In genomic region chr5:87266914-87267573, GRCh38 we compare ENCODE assay signal across 8 cellular contexts. TPM values are rescaled to one million over a fixed set of nuclear protein-coding genes. Genes with fewer than 3 reads are reported as not detected.
DNase-seq lines count a peak whose midpoint lies in the region; ATAC-seq and TF ChIP-seq lines count a peak whose summit lies in the region.

No MANE protein-coding gene starts in this region.

- peak overlapping the region; percentile 72 for H3K27ac ChIP-seq in SJSA1
- peak overlapping the region; percentile 86 for H3K27ac ChIP-seq in psoas muscle

- DNase-seq in activated CD4-positive, CD25-positive, alpha-beta regulatory T cell treated with anti-CD3 and anti-CD28 coated beads, Interleukin-2, amount 50 U/mL, for 72 hours = no peak
- DNase-seq in SJSA1 (ENCODE audit: low read depth in 1 of 2, low spot score in 2 of 2) = no peak
- no peak for DNase-seq in fibroblast of pulmonary artery (ENCODE audit: low read depth)
- no peak for DNase-seq in psoas muscle
- no peak for DNase-seq in medulla oblongata (ENCODE audit: extremely low spot score)
- no peak for DNase-seq in AG08396 (ENCODE audit: low spot score)

- H3K4me1 ChIP-seq in SJSA1 (replicated peaks) (peaks cover 5% of the 10 kb centered on the region), psoas muscle (peaks cover 11% of the 10 kb centered on the region)

- H3K9me3 ChIP-seq in SJSA1 (replicated peaks) = no peaks in the 10 kb centered on the region
- H3K9me3 ChIP-seq in psoas muscle = no peaks in the 10 kb centered on the region

- H3K27me3 ChIP-seq in SJSA1 (replicated peaks) (no peaks in the 10 kb centered on the region), psoas muscle (ENCODE audit: insufficient read depth in 3 of 3, low read length in 2 of 3) (no peaks in the 10 kb centered on the region)

- 0 out of 2 replicates have a peak, but pooled peaks cover 4% of the 10 kb centered on the region for H3K36me3 ChIP-seq in SJSA1
- H3K36me3 ChIP-seq in psoas muscle (ENCODE audit: insufficient read depth in 1 of 2, low read depth in 1 of 2) = no peaks in the 10 kb centered on the region

- no peak for TF ChIP-seq CTCF in fibroblast of pulmonary artery (IDR thresholded peaks at IDR 0.05; ENCODE audit: low read length, missing control alignments)
- TF ChIP-seq CTCF in psoas muscle (IDR thresholded peaks at IDR 0.05) = no peak

- H3K4me3 ChIP-seq in SJSA1 (peak overlapping the region; percentile 71), fibroblast of pulmonary artery (replicated peaks; ENCODE audit: low read depth, low read length) (peak overlapping the region; percentile 94), psoas muscle (peak overlapping the region; percentile 92)

- intact Hi-C loops in psoas muscle (cut with DNase I) = loop anchor here (5.0 to 10.0 kb wide), 2 partner anchors 145 to 652 kb away; partner anchors contain the start of genes CCNH (in 1 of the 2) and COX7C (in 1 of the 2)

- ATAC-seq in activated CD4-positive, CD25-positive, alpha-beta regulatory T cell treated with anti-CD3 and anti-CD28 coated beads, Interleukin-2, amount 50 U/mL, for 24 hours = peak; percentile 34 to 36
- peak; percentile 20 for ATAC-seq in HG02798 (IDR thresholded peaks at IDR 0.05; ENCODE audit: poor library complexity, unreplicated experiment)
- ATAC-seq in psoas muscle = no peak

- WGBS in psoas muscle, 3 donors = 7 to 11% (median 7%) methylated on average over 14 of the region's 14 CpGs

RNA-seq across cellular contexts. Expression of gene RASA1, which starts 0.6 kb away (rescaled TPM):
- 22.3 and 36.9 TPM in 2 replicates for total RNA-seq in SJSA1 (2014; rRNA removed; shearing (Covaris generic))
- 10 to 100 TPM; 10.2 to 16.8 (median 12.9) TPM for total RNA-seq in psoas muscle
- polyA plus RNA-seq in psoas muscle = 10 to 100 TPM in 1 of 3 donors, 1 to 10 TPM in 2; 5.4 to 14.0 (median 7.7) TPM

Comparison
In these comparisons a context has a peak if more than half of its experiments do, and no peak if none do; other contexts are left out.
1. ATAC-seq: peak in activated CD4-positive, CD25-positive, alpha-beta regulatory T cell treated with anti-CD3 and anti-CD28 coated beads, Interleukin-2, amount 50 U/mL, for 24 hours (2 of 2) and HG02798 (single experiment); none in psoas muscle (0 of 4).
2. Peak in every context shown above with its lines, with median percentiles within 50 percentile points of each other: H3K4me3 ChIP-seq.